In genomic region chr11:134223836-134224709, GRCh38 we compare ENCODE assay signal across 8 cellular contexts. TPM values are rescaled to one million over a fixed set of nuclear protein-coding genes. Genes with fewer than 3 reads are reported as not detected.
DNase-seq lines count a peak whose midpoint lies in the region; TF ChIP-seq lines count a peak whose summit lies in the region.

TSS of gene NCAPD3 (minus strand) at chr11:134223967. CDS start at chr11:134223926, 41 bp downstream.
TSS of gene VPS26B (plus strand) at chr11:134224671. CDS start at chr11:134225123, 452 bp downstream.

- CTCF ChIA-PET in activated CD8-positive, alpha-beta memory T cell treated with anti-CD3 and anti-CD28 coated beads for 36 hours (lab: Charles Lee), result interaction anchor here (1.1 to 2.4 kb wide), 3 partner anchors 21 to 174 kb away, joined by 3 to 7 read pairs (median 5); partner anchors contain the start of gene GLB1L3

- no peaks in the 10 kb centered on the region for H3K9me3 ChIP-seq in effector memory CD4-positive, alpha-beta T cell (ENCODE audit: control insufficient read depth, low read length)

- H3K27me3 ChIP-seq in effector memory CD4-positive, alpha-beta T cell (replicated peaks; ENCODE audit: control insufficient read depth, insufficient read depth, low read length, poor library complexity, severe bottlenecking), result no peaks in the 10 kb centered on the region

- H3K4me3 ChIP-seq in effector memory CD4-positive, alpha-beta T cell (ENCODE audit: insufficient read depth, low read depth, low read length, poor library complexity, severe bottlenecking), result peak within 1 kb of the TSS; percentile 79

- peaks cover 6% of the 10 kb centered on the region for H3K36me3 ChIP-seq in effector memory CD4-positive, alpha-beta T cell (ENCODE audit: control insufficient read depth, insufficient read depth, low read length)

- POLR2A ChIA-PET in activated CD8-positive, alpha-beta memory T cell treated with anti-CD3 and anti-CD28 coated beads for 36 hours (lab: Charles Lee), result interaction anchor here (0.6 to 2.4 kb wide), 8 partner anchors 8 to 296 kb away, joined by 3 to 20 read pairs (median 4); partner anchors contain the start of genes ACAD8, GLB1L3 and THYN1

- peak within 1 kb of the TSS; percentile 92 for H3K27ac ChIP-seq in effector memory CD4-positive, alpha-beta T cell (ENCODE audit: insufficient read depth, low read length, poor library complexity, severe bottlenecking)

- peak; percentile 97 for DNase-seq in CMK (ENCODE audit: low read depth)
- DNase-seq in GM20000 (ENCODE audit: low spot score), result peak; percentile 98
- DNase-seq in HT-29 (ENCODE audit: low spot score), result peak; percentile 99
- DNase-seq in NOMO-1 (lab: John Stamatoyannopoulos, UW; ENCODE audit: unreplicated experiment in 2 of 2), result peak; percentile 92 to 93
- peak; percentile 89 to 95 (median 92) for DNase-seq in effector memory CD4-positive, alpha-beta T cell
- peak; percentile 97 for DNase-seq in medulla oblongata (ENCODE audit: extremely low spot score)
- peak; percentile 93 for DNase-seq in stimulated activated CD8-positive, alpha-beta memory T cell treated with anti-CD3 and anti-CD28 coated beads, Interleukin-12 subunit alpha, Interleukin-12 subunit beta, amount 100 ng/mL, for 1 hour (ENCODE audit: low read depth)

- H3K4me1 ChIP-seq in effector memory CD4-positive, alpha-beta T cell (ENCODE audit: control insufficient read depth, insufficient read depth, low read length, poor library complexity, severe bottlenecking), result peaks cover 32% of the 10 kb centered on the region

- no peak for TF ChIP-seq CTCF in GM20000 (IDR thresholded peaks at IDR 0.05; ENCODE audit: extremely low read depth, missing control alignments)

RNA-seq across cellular contexts. Expression of gene NCAPD3, which starts in this region (rescaled TPM):
- 57.0 and 66.3 TPM in 2 replicates for total RNA-seq in HT-29 (2014; rRNA removed; shearing (Covaris generic))
- total RNA-seq in activated CD8-positive, alpha-beta memory T cell treated with anti-CD3 and anti-CD28 coated beads for 36 hours, result 100 to 1,000 TPM in 1 of 2 experiments, 10 to 100 TPM in 1; 94.6 to 100 TPM

RNA-seq across cellular contexts. Expression of gene VPS26B, which starts in this region (rescaled TPM):
- total RNA-seq in HT-29 (2014; rRNA removed; shearing (Covaris generic)), result 39.2 and 45.1 TPM in 2 replicates
- 10 to 100 TPM; 33.5 to 35.5 TPM for total RNA-seq in activated CD8-positive, alpha-beta memory T cell treated with anti-CD3 and anti-CD28 coated beads for 36 hours

Comparison
In these comparisons a context has a peak if more than half of its experiments do, and no peak if none do; other contexts are left out.
1. Peak in every context shown above with its lines: DNase-seq, H3K4me3 ChIP-seq and H3K27ac ChIP-seq.